Comparison of ENCODE assay signal across 1 cellular context in the genomic region with DNA sequence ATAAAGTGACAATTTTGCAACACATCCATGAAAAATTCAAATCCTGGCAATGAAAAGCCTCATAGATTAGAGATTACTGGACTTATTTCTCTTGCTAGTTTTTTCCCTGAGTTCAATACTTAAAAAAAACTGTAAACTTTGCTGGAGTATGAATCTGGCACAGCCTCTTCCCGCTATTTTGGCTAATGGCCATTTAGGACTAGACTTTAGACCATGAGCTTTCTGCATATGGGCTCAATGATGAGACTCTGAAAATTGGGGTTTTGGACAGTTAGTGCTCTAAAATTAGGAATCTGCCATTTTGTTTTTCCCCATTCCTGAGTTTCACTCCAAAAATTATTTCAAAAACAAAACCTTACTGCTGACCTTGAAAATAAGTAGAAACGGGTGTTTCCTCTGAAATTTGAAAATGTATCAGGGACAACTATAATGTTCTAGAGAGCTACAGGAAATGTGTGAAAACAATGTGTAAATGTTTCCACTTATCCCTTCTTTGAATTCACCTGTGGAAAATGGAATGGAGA.
TF ChIP-seq lines count a peak whose summit lies in the region.

No MANE protein-coding gene starts in this region.

TF ChIP-seq in HepG2, 621 proteins besides CTCF, POLR2A, EP300 and RAD21 (continued from another document):
- TF ChIP-seq HNF1A (IDR thresholded peaks at IDR 0.05; ENCODE audit: low read depth) (no peak), HNF1A (CRISPR knock-in tag; IDR thresholded peaks at IDR 0.05; ENCODE audit: borderline replicate concordance) (no peak), PRDM4 (CRISPR knock-in tag; IDR thresholded peaks at IDR 0.05; ENCODE audit: borderline replicate concordance) (no peak), REXO4 (CRISPR knock-in tag; IDR thresholded peaks at IDR 0.05; ENCODE audit: borderline replicate concordance) (no peak)
